Comparison of ENCODE assay signal across 8 cellular contexts in the genomic region with DNA sequence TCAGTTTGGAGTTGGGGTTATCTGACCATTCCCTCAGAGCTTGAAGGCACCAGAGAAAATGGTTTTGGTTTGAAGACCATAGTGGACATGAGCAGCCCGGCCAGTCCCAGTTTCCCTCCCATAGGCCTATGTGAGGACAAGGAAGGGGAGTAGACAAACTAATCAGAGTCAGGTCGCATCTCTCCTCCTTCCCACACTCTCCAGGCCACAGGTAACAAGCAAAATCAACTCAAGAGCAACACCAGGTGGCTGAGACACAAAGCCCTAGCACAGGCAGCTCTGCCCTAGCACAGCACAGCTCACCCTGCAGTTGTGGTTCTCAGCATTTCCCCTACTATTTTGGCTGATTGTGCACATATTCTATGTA. TPM values are rescaled to one million over a fixed set of nuclear protein-coding genes. Genes with fewer than 3 reads are reported as not detected.
DNase-seq lines count a peak whose midpoint lies in the region; ATAC-seq and TF ChIP-seq lines count a peak whose summit lies in the region.

No MANE protein-coding gene starts in this region.

- H3K36me3 Mint-ChIP-seq in CD14-positive monocyte (peaks cover 57 to 70% of the 10 kb centered on the region in 2 donors), MCF 10A (ENCODE audit: insufficient read depth, unreplicated experiment) (peaks cover 55% of the 10 kb centered on the region)

- H3K9me3 ChIP-seq in A673 (ENCODE audit: low read depth, low read length, poor library complexity, severe bottlenecking), result no peaks in the 10 kb centered on the region

- no peaks in the 10 kb centered on the region for H3K27me3 ChIP-seq in A673 (replicated peaks; ENCODE audit: insufficient read depth, low read depth, low read length, poor library complexity)

- peaks cover 49% of the 10 kb centered on the region for H3K36me3 ChIP-seq in A673 (ENCODE audit: insufficient read depth, low read length, poor library complexity, severe bottlenecking)

- H3K4me1 ChIP-seq in A673 (ENCODE audit: insufficient read depth, low read length, poor library complexity, severe bottlenecking), result no peaks in the 10 kb centered on the region

- intact Hi-C loops in CD14-positive monocyte (cut with micrococcal nuclease) (loop anchor here in 1 of 2 donors (2.0 kb wide), 1 partner anchor 14 kb away; no protein-coding TSS in a partner anchor), MCF 10A (cut with micrococcal nuclease) (no loop called here), A673 (cut with micrococcal nuclease; ENCODE audit: unreplicated experiment) (no loop called here)

- H3K4me1 Mint-ChIP-seq in CD14-positive monocyte (peaks cover 72% of the 10 kb centered on the region), MCF 10A (ENCODE audit: insufficient read depth, unreplicated experiment) (peaks cover 4% of the 10 kb centered on the region)

- DNase-seq in CD14-positive monocyte (ENCODE audit: low spot score) (no peak), NCI-H187 (lab: John Stamatoyannopoulos, UW) (no peak), MCF 10A (ENCODE audit: unreplicated experiment) (no peak), A673 (ENCODE audit: low spot score) (no peak)
- DNase-seq in activated effector memory CD4-positive, alpha-beta T cell treated with anti-CD3 and anti-CD28 coated beads, Interleukin-2, amount 50 U/mL, for 16 hours, result peak; percentile 86
- DNase-seq in stimulated activated CD4-positive, alpha-beta T cell treated with anti-CD3 and anti-CD28 coated beads, Interleukin-4, amount 100 ng/mL, for 4 hours, result peak; percentile 54 to 76

- no peak overlapping the region for H3K27ac ChIP-seq in A673 (ENCODE audit: low read depth, low read length, poor library complexity, severe bottlenecking)

- H3K27me3 Mint-ChIP-seq in CD14-positive monocyte (ENCODE audit: low read depth in 3 of 3) (peaks cover 0 to 4% (median 0%) of the 10 kb centered on the region in 3 donors), MCF 10A (ENCODE audit: insufficient read depth, unreplicated experiment) (no peaks in the 10 kb centered on the region)

- H3K27ac Mint-ChIP-seq in CD14-positive monocyte (peak overlapping the region; percentile 92 to 98 (median 94)), MCF 10A (ENCODE audit: low read depth, unreplicated experiment) (no peak overlapping the region)

- H3K4me3 Mint-ChIP-seq in CD14-positive monocyte (peak overlapping the region; percentile 63 to 75), MCF 10A (ENCODE audit: unreplicated experiment) (no peak overlapping the region)

- CTCF ChIA-PET in MCF 10A (lab: Yijun Ruan, JAX), result interaction anchor here (0.9 kb wide), 1 partner anchor 27 kb away, joined by 3 read pairs; no protein-coding TSS in a partner anchor
- CTCF ChIA-PET in A673 (lab: Charles Lee), result no interaction called here

- ATAC-seq in GM19467 (IDR thresholded peaks at IDR 0.05; ENCODE audit: unreplicated experiment) (peak; percentile 27), HG03520 (IDR thresholded peaks at IDR 0.05; ENCODE audit: unreplicated experiment) (peak; percentile 23)

- TF ChIP-seq CTCF in CD14-positive monocyte (IDR thresholded peaks at IDR 0.05) (no peak), MCF 10A (IDR thresholded peaks at IDR 0.05; ENCODE audit: unreplicated experiment) (no peak), A673 (conservative IDR thresholded peaks at IDR 0.05; ENCODE audit: low read depth, low read length) (no peak)

- H3K4me3 ChIP-seq in A673 (ENCODE audit: low read depth, low read length, poor library complexity, severe bottlenecking), result no peak overlapping the region

- no peaks in the 10 kb centered on the region for H3K9me3 Mint-ChIP-seq in CD14-positive monocyte
- no peaks in the 10 kb centered on the region for H3K9me3 Mint-ChIP-seq in MCF 10A (ENCODE audit: unreplicated experiment)

- POLR2A ChIA-PET in MCF 10A (lab: Yijun Ruan, JAX), result interaction anchor here (0.7 to 1.9 kb wide), 6 partner anchors 8 to 172 kb away, joined by 3 to 7 read pairs (median 4); a partner anchor contains a TSS
- POLR2A ChIA-PET in A673 (lab: Charles Lee; ENCODE audit: low non-redundant PET), result no interaction called here

- BruUV-seq in MCF 10A (replicated peaks; lab: Mats Ljungman, UMichigan) (no TSS peak), A673 (replicated peaks; lab: Mats Ljungman, UMichigan) (no TSS peak)

RNA-seq across cellular contexts. Expression of a gene that starts 7.2 kb away (rescaled TPM):
- polyA plus RNA-seq in CD14-positive monocyte, result 100 to 1,000 TPM; 241 to 251 TPM
- 63.4 and 90.8 TPM in 2 replicates for total RNA-seq in MCF 10A (2022)
- 93.1 and 106 TPM in 2 replicates for total RNA-seq in A673 (2021)

RNA-seq across cellular contexts. Expression of a gene that starts 16.2 kb away (rescaled TPM):
- under 1 TPM; 0.10 to 0.18 TPM for polyA plus RNA-seq in CD14-positive monocyte
- total RNA-seq in MCF 10A (2022) (not detected in 2 replicates), A673 (2021) (0.21 and 0.24 TPM in 2 replicates)

Comparison
In these comparisons a context has a peak if more than half of its experiments do, and no peak if none do; other contexts are left out.
1. DNase-seq: peak in activated effector memory CD4-positive, alpha-beta T cell treated with anti-CD3 and anti-CD28 coated beads, Interleukin-2, amount 50 U/mL, for 16 hours (single experiment) and stimulated activated CD4-positive, alpha-beta T cell treated with anti-CD3 and anti-CD28 coated beads, Interleukin-4, amount 100 ng/mL, for 4 hours (2 of 2); none in CD14-positive monocyte (single experiment), NCI-H187 (0 of 2), MCF 10A (single experiment) and A673 (single experiment).